Comparison of ENCODE assay signal across 10 cellular contexts in the genomic region with DNA sequence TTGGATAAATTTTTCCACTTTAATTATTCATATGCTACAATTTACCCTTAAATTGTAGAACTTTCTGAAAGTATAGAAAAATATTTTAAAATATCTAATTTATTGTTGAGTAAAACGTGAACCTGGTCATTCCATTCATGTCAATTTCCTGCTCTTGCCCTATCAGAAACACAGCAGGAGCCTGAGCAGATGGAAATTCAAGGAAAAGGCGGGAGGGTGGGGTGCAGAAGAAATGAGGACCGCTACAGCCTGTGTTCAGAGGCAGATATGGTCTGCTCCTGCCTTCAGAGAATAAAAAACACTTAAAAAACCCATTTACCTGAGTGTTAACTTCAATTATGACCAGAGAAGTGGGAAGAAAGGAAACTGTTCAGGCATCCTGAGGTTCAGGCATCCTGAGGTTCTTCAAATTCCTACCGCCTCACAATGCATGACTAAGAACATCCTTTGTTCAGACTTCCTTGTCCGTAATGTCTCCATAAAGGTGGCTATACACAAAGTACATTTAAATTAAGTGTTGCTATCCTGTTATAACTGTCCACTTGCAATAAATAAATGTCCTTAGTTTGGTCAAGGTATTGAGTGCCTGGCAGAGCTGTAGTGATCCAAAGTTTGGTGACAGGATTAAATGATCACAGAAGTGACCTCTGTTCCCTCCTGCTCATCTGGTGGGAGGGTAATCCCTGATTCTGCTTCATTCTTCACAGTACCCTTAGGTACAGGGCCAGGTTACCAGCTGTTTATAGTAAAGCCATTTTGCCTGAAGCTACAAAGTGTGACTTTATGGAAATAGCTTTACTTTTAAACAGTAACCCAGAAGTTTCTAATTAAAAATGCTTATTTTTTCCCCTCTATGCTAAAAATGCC.
DNase-seq lines count a peak whose midpoint lies in the region; ATAC-seq and TF ChIP-seq lines count a peak whose summit lies in the region.
"Had no signal": no experiment of that assay in that cellular context is flagged by ENCODE, and none has a peak within 500 bp of the region (broad histone marks: within the 10 kb centered on the region; RNA-seq: fewer than 3 reads in every experiment).

No MANE protein-coding gene starts in this region.

- H3K4me1 Mint-ChIP-seq in mesothelial cell of epicardium (peaks cover 9% of the 10 kb centered on the region), T-helper 17 cell (peaks cover 4% of the 10 kb centered on the region)
- no peaks in the 10 kb centered on the region for H3K4me1 Mint-ChIP-seq in stimulated activated naive CD8-positive, alpha-beta T cell treated with anti-CD3 and anti-CD28 coated beads, Interleukin-15, amount 100 ng/mL, for 72 hours

- no peaks in the 10 kb centered on the region for H3K9me3 ChIP-seq in T-helper 17 cell (ENCODE audit: control insufficient read depth, low read length, poor library complexity, severe bottlenecking)

- peak; percentile 6 for DNase-seq in amniotic epithelial cell (ENCODE audit: low read depth)
- no peak for DNase-seq in mesothelial cell of epicardium (ENCODE audit: low spot score in 2 of 2, unreplicated experiment in 2 of 2)
- DNase-seq in T-helper 17 cell: no peak
- DNase-seq in activated naive CD4-positive, alpha-beta T cell treated with anti-CD3 and anti-CD28 coated beads, Interleukin-2, amount 50 U/mL, for 72 hours (ENCODE audit: low spot score in 2 of 2): no peak
- no peak for DNase-seq in NCI-H1694 treated with DMSO at 0.1 percent for 48 hours (lab: John Stamatoyannopoulos, UW)
- no peak for DNase-seq in stimulated activated naive CD8-positive, alpha-beta T cell treated with anti-CD3 and anti-CD28 coated beads, Interleukin-15, amount 100 ng/mL, for 72 hours
- DNase-seq: KG1, left colon had no signal

- ATAC-seq in GM19372 (IDR thresholded peaks at IDR 0.05; ENCODE audit: low read depth, unreplicated experiment) (peak; percentile 44), HG02884 (IDR thresholded peaks at IDR 0.05; ENCODE audit: unreplicated experiment) (peak; percentile 25), T-helper 17 cell (no peak)
- no peak for ATAC-seq in activated naive CD4-positive, alpha-beta T cell treated with anti-CD3 and anti-CD28 coated beads, Interleukin-2, amount 50 U/mL, for 72 hours
- ATAC-seq in stimulated activated naive CD8-positive, alpha-beta T cell treated with anti-CD3 and anti-CD28 coated beads, Interleukin-15, amount 100 ng/mL, for 72 hours: no peak

- H3K27ac Mint-ChIP-seq in mesothelial cell of epicardium: peak overlapping the region; percentile 40
- no peak overlapping the region for H3K27ac Mint-ChIP-seq in T-helper 17 cell
- no peak overlapping the region for H3K27ac Mint-ChIP-seq in activated naive CD4-positive, alpha-beta T cell treated with anti-CD3 and anti-CD28 coated beads, Interleukin-2, amount 50 U/mL, for 72 hours
- H3K27ac Mint-ChIP-seq in stimulated activated naive CD8-positive, alpha-beta T cell treated with anti-CD3 and anti-CD28 coated beads, Interleukin-15, amount 100 ng/mL, for 72 hours: no peak overlapping the region

- H3K27me3 Mint-ChIP-seq in mesothelial cell of epicardium (ENCODE audit: low read depth) (no peaks in the 10 kb centered on the region), T-helper 17 cell (no peaks in the 10 kb centered on the region)
- no peaks in the 10 kb centered on the region for H3K27me3 Mint-ChIP-seq in stimulated activated naive CD8-positive, alpha-beta T cell treated with anti-CD3 and anti-CD28 coated beads, Interleukin-15, amount 100 ng/mL, for 72 hours

- peaks cover 12% of the 10 kb centered on the region for H3K9me3 Mint-ChIP-seq in mesothelial cell of epicardium
- H3K9me3 Mint-ChIP-seq in activated naive CD4-positive, alpha-beta T cell treated with anti-CD3 and anti-CD28 coated beads, Interleukin-2, amount 50 U/mL, for 72 hours: no peaks in the 10 kb centered on the region
- peaks cover 0 to 8% of the 10 kb centered on the region in 2 donors for H3K9me3 Mint-ChIP-seq in stimulated activated naive CD8-positive, alpha-beta T cell treated with anti-CD3 and anti-CD28 coated beads, Interleukin-15, amount 100 ng/mL, for 72 hours

- H3K4me3 Mint-ChIP-seq in mesothelial cell of epicardium (no peak overlapping the region), T-helper 17 cell (no peak overlapping the region)
- no peak overlapping the region for H3K4me3 Mint-ChIP-seq in stimulated activated naive CD8-positive, alpha-beta T cell treated with anti-CD3 and anti-CD28 coated beads, Interleukin-15, amount 100 ng/mL, for 72 hours

- peaks cover 15% of the 10 kb centered on the region for H3K36me3 Mint-ChIP-seq in mesothelial cell of epicardium
- H3K36me3 Mint-ChIP-seq in T-helper 17 cell (ENCODE audit: low read depth): peaks cover 6% of the 10 kb centered on the region
- H3K36me3 Mint-ChIP-seq in activated naive CD4-positive, alpha-beta T cell treated with anti-CD3 and anti-CD28 coated beads, Interleukin-2, amount 50 U/mL, for 72 hours: peaks cover 0 to 7% of the 10 kb centered on the region in 2 donors

- no peak for TF ChIP-seq CTCF in mesothelial cell of epicardium (IDR thresholded peaks at IDR 0.05; ENCODE audit: unreplicated experiment)

Comparison
In these comparisons a context has a peak if more than half of its experiments do, and no peak if none do; other contexts are left out.
1. ATAC-seq: peak in GM19372 (single experiment) and HG02884 (single experiment); none in T-helper 17 cell (single experiment), activated naive CD4-positive, alpha-beta T cell treated with anti-CD3 and anti-CD28 coated beads, Interleukin-2, amount 50 U/mL, for 72 hours (0 of 2) and stimulated activated naive CD8-positive, alpha-beta T cell treated with anti-CD3 and anti-CD28 coated beads, Interleukin-15, amount 100 ng/mL, for 72 hours (single experiment).